ENCODE assay signal across 19 cellular contexts in genomic region chr19:49799798-49800376, GRCh38. TPM values are rescaled to one million over a fixed set of nuclear protein-coding genes. Genes with fewer than 3 reads are reported as not detected.
DNase-seq lines count a peak whose midpoint lies in the region; ATAC-seq, FAIRE-seq and TF ChIP-seq lines count a peak whose summit lies in the region.
"Had no signal": no experiment of that assay in that cellular context is flagged by ENCODE, and none has a peak within 500 bp of the region (broad histone marks: within the 10 kb centered on the region; RNA-seq: fewer than 3 reads in every experiment).

No MANE protein-coding gene starts in this region.

- no peaks in the 10 kb centered on the region for H3K9me3 Mint-ChIP-seq in type B pancreatic cell
- H3K9me3 Mint-ChIP-seq: activated T-helper 17 cell treated with anti-CD3 and anti-CD28 coated beads, Interleukin-2, amount 50 U/mL, for 72 hours had no signal

- H3K4me1 ChIP-seq in cardiac muscle cell (ENCODE audit: low read depth) (no peaks in the 10 kb centered on the region), heart left ventricle (peaks cover 0 to 14% (median 1%) of the 10 kb centered on the region in 12 donors), endothelial cell of umbilical vein (ENCODE audit: control insufficient read depth, extremely low read depth, insufficient read depth, low read length) (no peaks in the 10 kb centered on the region)
- H3K4me1 ChIP-seq: breast epithelium, psoas muscle, SJCRH30 had no signal

- CTCF ChIA-PET in endothelial cell of umbilical vein (lab: Charles Lee): no interaction called here

- H3K36me3 Mint-ChIP-seq in type B pancreatic cell: peaks cover 5% of the 10 kb centered on the region

- no peaks in the 10 kb centered on the region for H3K27me3 Mint-ChIP-seq in type B pancreatic cell
- H3K27me3 Mint-ChIP-seq: activated T-helper 17 cell treated with anti-CD3 and anti-CD28 coated beads, Interleukin-2, amount 50 U/mL, for 72 hours had no signal

- H3K4me3 ChIP-seq in cardiac muscle cell (no peak overlapping the region), heart left ventricle (no peak overlapping the region), endothelial cell of umbilical vein (replicated peaks in 1 of 3; ENCODE audit: insufficient read depth in 1 of 3, low read depth in 1 of 3, low read length in 3 of 3) (no peak overlapping the region)
- H3K4me3 ChIP-seq: BLaER1 treated with 17β-estradiol and CSF1 and Interleukin-3, amounts not matched to agents 10 nM and 100 nM; breast epithelium; GM23248; psoas muscle; SJCRH30 had no signal

- no peak overlapping the region for H2AFZ ChIP-seq in endothelial cell of umbilical vein (ENCODE audit: low read depth, low read length)
- H2AFZ ChIP-seq: GM23248 had no signal

- TF ChIP-seq CTCF in cardiac muscle cell (IDR thresholded peaks at IDR 0.05; ENCODE audit: low read depth, low read length) (peak; percentile 7), heart left ventricle (IDR thresholded peaks at IDR 0.05) (peak in 2 of 12 donors; percentile 7 to 8), endothelial cell of umbilical vein (IDR thresholded peaks at IDR 0.05; ENCODE audit: extremely low read depth in 1 of 2, insufficient read depth in 1 of 2, low read depth in 1 of 2, low read length in 2 of 2) (peak; percentile 16 to 30), type B pancreatic cell (conservative IDR thresholded peaks at IDR 0.05) (peak; percentile 27)

- no peak overlapping the region for H3K27ac Mint-ChIP-seq in type B pancreatic cell
- H3K27ac Mint-ChIP-seq: activated T-helper 17 cell treated with anti-CD3 and anti-CD28 coated beads, Interleukin-2, amount 50 U/mL, for 72 hours had no signal

- H3K4me1 Mint-ChIP-seq in type B pancreatic cell (ENCODE audit: unreplicated experiment): peaks cover 4% of the 10 kb centered on the region
- H3K4me1 Mint-ChIP-seq: activated T-helper 17 cell treated with anti-CD3 and anti-CD28 coated beads, Interleukin-2, amount 50 U/mL, for 72 hours had no signal

- ATAC-seq in heart left ventricle: no peak
- ATAC-seq in HG02759 (IDR thresholded peaks at IDR 0.05; ENCODE audit: unreplicated experiment): no peak
- ATAC-seq: activated T-helper 17 cell treated with anti-CD3 and anti-CD28 coated beads, Interleukin-2, amount 50 U/mL, for 72 hours; esophagus mucosa; psoas muscle had no signal

- BruUV-seq in endothelial cell of umbilical vein (replicated peaks; lab: Mats Ljungman, UMichigan): no TSS peak

- TF ChIP-seq POLR2A in heart left ventricle (IDR thresholded peaks at IDR 0.05) (no peak), endothelial cell of umbilical vein (IDR thresholded peaks at IDR 0.05; ENCODE audit: low read depth, low read length) (no peak)

- peaks cover 34% of the 10 kb centered on the region for H3K36me3 ChIP-seq in cardiac muscle cell
- peaks cover 5 to 97% (median 87%) of the 10 kb centered on the region in 9 donors for H3K36me3 ChIP-seq in heart left ventricle
- peaks cover 7 to 52% of the 10 kb centered on the region in 2 experiments for H3K36me3 ChIP-seq in endothelial cell of umbilical vein (ENCODE audit: control insufficient read depth in 2 of 2, extremely low read depth in 1 of 2, insufficient read depth in 2 of 2, low read length in 2 of 2)

- no peak overlapping the region for H3K4me3 Mint-ChIP-seq in type B pancreatic cell
- H3K4me3 Mint-ChIP-seq: activated T-helper 17 cell treated with anti-CD3 and anti-CD28 coated beads, Interleukin-2, amount 50 U/mL, for 72 hours had no signal

- no peaks in the 10 kb centered on the region for H3K79me2 ChIP-seq in endothelial cell of umbilical vein (ENCODE audit: control insufficient read depth, insufficient read depth, low read length)

- H3K9me3 ChIP-seq in cardiac muscle cell (ENCODE audit: low read depth): no peaks in the 10 kb centered on the region
- no peaks in the 10 kb centered on the region for H3K9me3 ChIP-seq in heart left ventricle
- no peaks in the 10 kb centered on the region for H3K9me3 ChIP-seq in endothelial cell of umbilical vein (replicated peaks; ENCODE audit: control insufficient read depth, insufficient read depth, low read length)
- H3K9me3 ChIP-seq: BLaER1 treated with 17β-estradiol and CSF1 and Interleukin-3, amounts not matched to agents 10 nM and 100 nM; breast epithelium; psoas muscle; SJCRH30 had no signal

- 91 to 95% (median 94%) methylated on average over 20 to 25 of the region's 25 CpGs for WGBS in heart left ventricle, 4 donors

- no peak for DNase-seq in cardiac muscle cell (ENCODE audit: low read depth in 1 of 2, low spot score in 1 of 2)
- DNase-seq in heart left ventricle: no peak
- peak; percentile 15 for DNase-seq in KBM-7
- DNase-seq in endothelial cell of umbilical vein (ENCODE audit: low read depth, low spot score): no peak
- DNase-seq in type B pancreatic cell (ENCODE audit: extremely low spot score, unreplicated experiment): no peak
- DNase-seq in amygdala (lab: John Stamatoyannopoulos, UW): no peak
- DNase-seq in COLO829 (ENCODE audit: low spot score): no peak
- DNase-seq: GM23248; midbrain; NCI-H1417 treated with DMSO at 0.1 percent for 48 hours; NCI-H748 treated with DMSO at 0.1 percent for 48 hours; psoas muscle; SJCRH30; stimulated activated CD4-positive, alpha-beta T cell treated with anti-CD3 and anti-CD28 coated beads, Interleukin-4, amount 100 ng/mL, for 4 hours had no signal

- H3K27ac ChIP-seq in cardiac muscle cell (no peak overlapping the region), heart left ventricle (no peak overlapping the region), endothelial cell of umbilical vein (ENCODE audit: insufficient read depth, low read depth, low read length) (no peak overlapping the region)
- H3K27ac ChIP-seq: BLaER1 treated with 17β-estradiol and CSF1 and Interleukin-3, amounts not matched to agents 10 nM and 100 nM; GM23248; psoas muscle; SJCRH30 had no signal

- H3K27me3 ChIP-seq in cardiac muscle cell (no peaks in the 10 kb centered on the region), heart left ventricle (no peaks in the 10 kb centered on the region), endothelial cell of umbilical vein (ENCODE audit: control insufficient read depth in 2 of 2, insufficient read depth in 2 of 2, low read length in 2 of 2) (no peaks in the 10 kb centered on the region)
- H3K27me3 ChIP-seq: BLaER1 treated with 17β-estradiol and CSF1 and Interleukin-3, amounts not matched to agents 10 nM and 100 nM; breast epithelium; SJCRH30 had no signal

- no peak overlapping the region for H3K9ac ChIP-seq in endothelial cell of umbilical vein (replicated peaks; ENCODE audit: extremely low read depth, insufficient read depth, low read length)
- H3K9ac ChIP-seq: BLaER1 treated with 17β-estradiol and CSF1 and Interleukin-3, amounts not matched to agents 10 nM and 100 nM; GM23248 had no signal

- H4K20me1 ChIP-seq in endothelial cell of umbilical vein (replicated peaks; ENCODE audit: control insufficient read depth, extremely low read depth, insufficient read depth, low read length): no peaks in the 10 kb centered on the region

- POLR2A ChIA-PET in endothelial cell of umbilical vein (lab: Charles Lee): interaction anchor here (0.6 kb wide), 1 partner anchor 33 kb away, joined by 3 read pairs; the partner anchor contains the start of gene AP2A1

- intact Hi-C loops in heart left ventricle (cut with DNase I) (loop anchor here in 1 of 10 donors (5.0 kb wide), 1 partner anchor 33 kb away; the partner anchor contains the start of gene AP2A1), endothelial cell of umbilical vein (cut with micrococcal nuclease) (no loop called here)

- no peaks in the 10 kb centered on the region for H3K9me1 ChIP-seq in endothelial cell of umbilical vein (replicated peaks; ENCODE audit: control insufficient read depth, extremely low read depth, insufficient read depth, low read length)

- dilution Hi-C loops in endothelial cell of umbilical vein (cut with MboI; ENCODE audit: extremely low pct_ligation_motif_present, low sequenced_read_pairs): no loop called here

- no peak overlapping the region for H3K4me2 ChIP-seq in endothelial cell of umbilical vein (ENCODE audit: insufficient read depth, low read length)
- H3K4me2 ChIP-seq: BLaER1 treated with 17β-estradiol and CSF1 and Interleukin-3, amounts not matched to agents 10 nM and 100 nM had no signal

- in situ Hi-C loops in KBM-7 (cut with MboI; ENCODE audit: low pct_unique_long_range_greater_than_20kb, low sequenced_read_pairs): no loop called here

- no peak for FAIRE-seq in endothelial cell of umbilical vein (lab: Jason Lieb, UNC)

RNA-seq across cellular contexts. Expression of gene FUZ, which starts 13.2 kb away (rescaled TPM):
- total RNA-seq in cardiac muscle cell: 37.8 and 60.8 TPM in 2 replicates
- polyA plus RNA-seq in cardiac muscle cell: 35.6 and 39.0 TPM in 2 replicates
- 10 to 100 TPM; 12.7 to 29.1 (median 16.2) TPM for total RNA-seq in heart left ventricle
- 10 to 100 TPM; 14.3 to 24.3 TPM for polyA plus RNA-seq in heart left ventricle
- 14.0 and 15.3 TPM in 2 replicates for total RNA-seq in endothelial cell of umbilical vein
- 12.3 and 14.5 TPM in 2 replicates for polyA plus RNA-seq in endothelial cell of umbilical vein
- 10.7 and 12.5 TPM in 2 replicates for polyA plus RNA-seq in endothelial cell of umbilical vein (2011; cell fraction: cytosol; rRNA removed)
- 15.1 and 15.3 TPM in 2 replicates for polyA plus RNA-seq in endothelial cell of umbilical vein (2011; cell fraction: nucleus; rRNA removed)
- polyA plus RNA-seq in endothelial cell of umbilical vein (2012): 7.9 and 13.3 TPM in 2 replicates
- 6.8 and 11.8 TPM in 2 replicates for polyA minus RNA-seq in endothelial cell of umbilical vein
- polyA minus RNA-seq in endothelial cell of umbilical vein (2011; cell fraction: cytosol; rRNA and poly(A)+ RNA removed): not detected
- 3.1 and 4.6 TPM in 2 replicates for polyA minus RNA-seq in endothelial cell of umbilical vein (2011; cell fraction: nucleus; rRNA and poly(A)+ RNA removed)
- total RNA-seq in type B pancreatic cell (ENCODE audit: low replicate concordance): 26.8 and 29.3 TPM in 2 replicates

RNA-seq across cellular contexts. Expression of gene MED25, which starts 18.2 kb away (rescaled TPM):
- total RNA-seq in cardiac muscle cell (68.7 and 83.7 TPM in 2 replicates), heart left ventricle (100 to 1,000 TPM in 1 of 9 donors, 10 to 100 TPM in 8; 45.8 to 119 (median 54.7) TPM), endothelial cell of umbilical vein (55.8 and 62.9 TPM in 2 replicates), type B pancreatic cell (ENCODE audit: low replicate concordance) (88.5 and 88.9 TPM in 2 replicates)
- polyA plus RNA-seq in cardiac muscle cell (69.9 and 73.2 TPM in 2 replicates), heart left ventricle (10 to 100 TPM; 44.1 to 60.2 TPM), endothelial cell of umbilical vein (28.3 and 31.7 TPM in 2 replicates)
- polyA plus RNA-seq in endothelial cell of umbilical vein (2011; cell fraction: cytosol; rRNA removed): 35.2 and 36.0 TPM in 2 replicates
- polyA plus RNA-seq in endothelial cell of umbilical vein (2011; cell fraction: nucleus; rRNA removed): 89.2 and 105 TPM in 2 replicates
- polyA plus RNA-seq in endothelial cell of umbilical vein (2012): 40.9 and 52.4 TPM in 2 replicates
- polyA minus RNA-seq in endothelial cell of umbilical vein: 43.3 and 48.4 TPM in 2 replicates
- polyA minus RNA-seq in endothelial cell of umbilical vein (2011; cell fraction: cytosol; rRNA and poly(A)+ RNA removed): 25.2 TPM
- polyA minus RNA-seq in endothelial cell of umbilical vein (2011; cell fraction: nucleus; rRNA and poly(A)+ RNA removed): 32.5 and 39.6 TPM in 2 replicates

RNA-seq across cellular contexts. Expression of gene AP2A1, which starts 33.1 kb away (rescaled TPM):
- total RNA-seq in cardiac muscle cell (152 and 153 TPM in 2 replicates), heart left ventricle (100 to 1,000 TPM in 1 of 9 donors, 10 to 100 TPM in 8; 53.6 to 152 (median 70.5) TPM), endothelial cell of umbilical vein (108 TPM in 2 replicates), type B pancreatic cell (ENCODE audit: low replicate concordance) (75.2 and 82.9 TPM in 2 replicates)
- polyA plus RNA-seq in cardiac muscle cell (64.2 and 78.0 TPM in 2 replicates), heart left ventricle (100 to 1,000 TPM in 1 of 2 donors, 10 to 100 TPM in 1; 33.4 to 115 TPM), endothelial cell of umbilical vein (113 and 114 TPM in 2 replicates)
- 80.4 and 101 TPM in 2 replicates for polyA plus RNA-seq in endothelial cell of umbilical vein (2011; cell fraction: cytosol; rRNA removed)
- 97.8 TPM in 2 replicates for polyA plus RNA-seq in endothelial cell of umbilical vein (2011; cell fraction: nucleus; rRNA removed)
- polyA plus RNA-seq in endothelial cell of umbilical vein (2012): 75.0 and 114 TPM in 2 replicates
- 104 and 122 TPM in 2 replicates for polyA minus RNA-seq in endothelial cell of umbilical vein
- polyA minus RNA-seq in endothelial cell of umbilical vein (2011; cell fraction: cytosol; rRNA and poly(A)+ RNA removed): 80.2 TPM
- 45.7 and 60.4 TPM in 2 replicates for polyA minus RNA-seq in endothelial cell of umbilical vein (2011; cell fraction: nucleus; rRNA and poly(A)+ RNA removed)

RNA-seq across cellular contexts. Expression of gene TSKS, which starts 36.8 kb away (rescaled TPM):
- 0.09 TPM in 1 of 2 replicates, not detected in the other for total RNA-seq in cardiac muscle cell
- not detected in 2 replicates for polyA plus RNA-seq in cardiac muscle cell
- total RNA-seq in heart left ventricle: under 1 TPM in 6 of 9 donors, not detected in 3; 0.23 to 0.77 (median 0.34) TPM
- under 1 TPM; 0.49 to 0.72 TPM for polyA plus RNA-seq in heart left ventricle
- total RNA-seq in endothelial cell of umbilical vein: not detected in 2 replicates
- 0.03 TPM in 1 of 2 replicates, not detected in the other for polyA plus RNA-seq in endothelial cell of umbilical vein
- not detected in 2 replicates for polyA plus RNA-seq in endothelial cell of umbilical vein (2011; cell fraction: cytosol; rRNA removed)
- polyA plus RNA-seq in endothelial cell of umbilical vein (2011; cell fraction: nucleus; rRNA removed): not detected in 2 replicates
- not detected in 2 replicates for polyA plus RNA-seq in endothelial cell of umbilical vein (2012)
- polyA minus RNA-seq in endothelial cell of umbilical vein: not detected in 2 replicates
- polyA minus RNA-seq in endothelial cell of umbilical vein (2011; cell fraction: cytosol; rRNA and poly(A)+ RNA removed): not detected
- not detected in 2 replicates for polyA minus RNA-seq in endothelial cell of umbilical vein (2011; cell fraction: nucleus; rRNA and poly(A)+ RNA removed)
- total RNA-seq in type B pancreatic cell (ENCODE audit: low replicate concordance): not detected in 2 replicates
- total RNA-seq: SJCRH30 had no signal

RNA-seq across cellular contexts. Expression of gene PTOV1, which starts 51.1 kb away (rescaled TPM):
- total RNA-seq in cardiac muscle cell (290 and 380 TPM in 2 replicates), heart left ventricle (100 to 1,000 TPM in 1 of 9 donors, 10 to 100 TPM in 8; 70.9 to 109 (median 91.5) TPM), endothelial cell of umbilical vein (184 and 187 TPM in 2 replicates), type B pancreatic cell (ENCODE audit: low replicate concordance) (248 and 388 TPM in 2 replicates)
- polyA plus RNA-seq in cardiac muscle cell (445 and 583 TPM in 2 replicates), heart left ventricle (100 to 1,000 TPM in 1 of 2 donors, 10 to 100 TPM in 1; 85.9 to 135 TPM), endothelial cell of umbilical vein (116 and 125 TPM in 2 replicates)
- polyA plus RNA-seq in endothelial cell of umbilical vein (2011; cell fraction: cytosol; rRNA removed): 93.1 and 118 TPM in 2 replicates
- polyA plus RNA-seq in endothelial cell of umbilical vein (2011; cell fraction: nucleus; rRNA removed): 257 and 302 TPM in 2 replicates
- polyA plus RNA-seq in endothelial cell of umbilical vein (2012): 96.0 and 145 TPM in 2 replicates
- polyA minus RNA-seq in endothelial cell of umbilical vein: 55.3 and 80.9 TPM in 2 replicates
- 56.8 TPM for polyA minus RNA-seq in endothelial cell of umbilical vein (2011; cell fraction: cytosol; rRNA and poly(A)+ RNA removed)
- 61.0 and 83.2 TPM in 2 replicates for polyA minus RNA-seq in endothelial cell of umbilical vein (2011; cell fraction: nucleus; rRNA and poly(A)+ RNA removed)
